23 cellular contexts compared by ENCODE assay signal in genomic region chr2:126886906-126887280, GRCh38. TPM values are rescaled to one million over a fixed set of nuclear protein-coding genes. Genes with fewer than 3 reads are reported as not detected.
A peak's percentile ranks its signal among the peaks of the same experiment; 100 is the strongest.
DNase-seq lines count a peak whose midpoint lies in the region; ATAC-seq, FAIRE-seq and TF ChIP-seq lines count a peak whose summit lies in the region.
"Had no signal": no experiment of that assay in that cellular context is flagged by ENCODE, and none has a peak within 500 bp of the region (broad histone marks: within the 10 kb centered on the region; RNA-seq: fewer than 3 reads in every experiment).

No MANE protein-coding gene starts in this region.

- H3K4me3 Mint-ChIP-seq in endodermal cell = peak overlapping the region; percentile 52
- H3K4me3 Mint-ChIP-seq in naive thymus-derived CD8-positive, alpha-beta T cell = peak overlapping the region in 6 of 10 donors; percentile 28 to 87 (median 71)
- H3K4me3 Mint-ChIP-seq in natural killer cell = no peak overlapping the region
- H3K4me3 Mint-ChIP-seq: central memory CD8-positive, alpha-beta T cell had no signal

- intact Hi-C loops in Right ventricle myocardium superior (cut with DNase I) = no loop called here
- intact Hi-C loops in left cardiac atrium (cut with DNase I) = no loop called here
- intact Hi-C loops in natural killer cell (cut with micrococcal nuclease) = no loop called here

- H3K4me1 Mint-ChIP-seq in endodermal cell (peaks cover 7% of the 10 kb centered on the region), natural killer cell (peaks cover 0 to 9% of the 10 kb centered on the region in 2 donors)
- H3K4me1 Mint-ChIP-seq in naive thymus-derived CD8-positive, alpha-beta T cell = peaks cover 4 to 9% (median 7%) of the 10 kb centered on the region in 4 donors

- H3K27ac Mint-ChIP-seq in endodermal cell (no peak overlapping the region), natural killer cell (no peak overlapping the region)
- H3K27ac Mint-ChIP-seq in naive thymus-derived CD8-positive, alpha-beta T cell = peak overlapping the region in 1 of 10 donors; percentile 15
- H3K27ac Mint-ChIP-seq: activated naive CD4-positive, alpha-beta T cell treated with anti-CD3 and anti-CD28 coated beads, Interleukin-2, amount 50 U/mL, for 72 hours; type B pancreatic cell had no signal

- WGBS in endodermal cell (ENCODE audit: insufficient coverage in 1 of 2, insufficient read length in 1 of 2), 2 experiments = 89 to 90% methylated on average over 6 to 14 of the region's 14 CpGs

- POLR2A ChIA-PET in naive thymus-derived CD8-positive, alpha-beta T cell (lab: Charles Lee) = no interaction called here

- H3K9ac ChIP-seq in endodermal cell (ENCODE audit: extremely low read depth, low read length, poor library complexity, severe bottlenecking) = no peak overlapping the region
- H3K9ac ChIP-seq: BLaER1 had no signal

- peaks cover 14% of the 10 kb centered on the region for H3K27me3 Mint-ChIP-seq in endodermal cell (ENCODE audit: insufficient read depth)
- peaks cover 3 to 33% (median 14%) of the 10 kb centered on the region in 5 donors for H3K27me3 Mint-ChIP-seq in naive thymus-derived CD8-positive, alpha-beta T cell
- peaks cover 0 to 5% of the 10 kb centered on the region in 2 donors for H3K27me3 Mint-ChIP-seq in natural killer cell (ENCODE audit: low read depth in 2 of 2)

- no peak overlapping the region for H3K27ac ChIP-seq in endodermal cell (ENCODE audit: low read depth, low read length)
- H3K27ac ChIP-seq: BLaER1, gastrocnemius medialis, HL-60, PC-9 had no signal

- FAIRE-seq in urothelium cell line (lab: Jason Lieb, UNC) = peak; percentile 56
- FAIRE-seq: A204.1, astrocyte, GM19239, small intestine had no signal

- H3K4me1 ChIP-seq in endodermal cell (ENCODE audit: control insufficient read depth, insufficient read depth, low read length) = peaks cover 3% of the 10 kb centered on the region

- no peaks in the 10 kb centered on the region for H3K9me3 Mint-ChIP-seq in endodermal cell
- H3K9me3 Mint-ChIP-seq in naive thymus-derived CD8-positive, alpha-beta T cell = no peaks in the 10 kb centered on the region
- no peaks in the 10 kb centered on the region for H3K9me3 Mint-ChIP-seq in natural killer cell
- H3K9me3 Mint-ChIP-seq: activated naive CD4-positive, alpha-beta T cell treated with anti-CD3 and anti-CD28 coated beads, Interleukin-2, amount 50 U/mL, for 72 hours; central memory CD8-positive, alpha-beta T cell; type B pancreatic cell had no signal

- no peaks in the 10 kb centered on the region for H3K36me3 ChIP-seq in endodermal cell (ENCODE audit: control insufficient read depth, insufficient read depth, low read length)
- H3K36me3 ChIP-seq: BLaER1, gastrocnemius medialis, stomach had no signal

- no peaks in the 10 kb centered on the region for H3K9me3 ChIP-seq in endodermal cell (ENCODE audit: control insufficient read depth, low read length)
- H3K9me3 ChIP-seq: BLaER1, gastrocnemius medialis, stomach had no signal

- H3K36me3 Mint-ChIP-seq in endodermal cell (ENCODE audit: low read depth) (no peaks in the 10 kb centered on the region), natural killer cell (no peaks in the 10 kb centered on the region)
- H3K36me3 Mint-ChIP-seq in naive thymus-derived CD8-positive, alpha-beta T cell = peaks cover 0 to 2% (median 0%) of the 10 kb centered on the region in 3 donors
- H3K36me3 Mint-ChIP-seq: activated naive CD4-positive, alpha-beta T cell treated with anti-CD3 and anti-CD28 coated beads, Interleukin-2, amount 50 U/mL, for 72 hours; type B pancreatic cell had no signal

- H3K4me3 ChIP-seq in endodermal cell (ENCODE audit: low read length) = no peak overlapping the region
- H3K4me3 ChIP-seq: BLaER1, PC-9 had no signal

- DNase-seq in Right ventricle myocardium superior = no peak
- no peak for DNase-seq in left cardiac atrium
- no peak for DNase-seq in endodermal cell
- no peak for DNase-seq in naive thymus-derived CD8-positive, alpha-beta T cell
- DNase-seq in urothelium cell line (ENCODE audit: low spot score) = no peak
- DNase-seq in NCI-H187 treated with DMSO at 0.1 percent for 48 hours (lab: John Stamatoyannopoulos, UW) = no peak
- no peak for DNase-seq in hepatic stellate cell (ENCODE audit: low spot score)
- no peak for DNase-seq in natural killer cell
- DNase-seq: Calu3, gastrocnemius medialis, NCI-H1105 treated with DMSO at 0.1 percent for 48 hours, NCI-H446, PC-9, stomach had no signal

- H3K27me3 ChIP-seq in endodermal cell (ENCODE audit: control insufficient read depth, insufficient read depth, low read length, poor library complexity, severe bottlenecking) = no peaks in the 10 kb centered on the region
- H3K27me3 ChIP-seq: BLaER1 had no signal

- ATAC-seq in Right ventricle myocardium superior (ENCODE audit: poor library complexity) (peak; percentile 11), left cardiac atrium (no peak), natural killer cell (no peak)
- no peak for ATAC-seq in naive thymus-derived CD8-positive, alpha-beta T cell

- TF ChIP-seq CTCF in endodermal cell (conservative IDR thresholded peaks at IDR 0.05) (no peak), natural killer cell (IDR thresholded peaks at IDR 0.05) (no peak)

RNA-seq across cellular contexts. Expression of gene TEX51, which starts 11.8 kb away (rescaled TPM):
- total RNA-seq in Right ventricle myocardium superior = not detected
- not detected for total RNA-seq in left cardiac atrium
- total RNA-seq in endodermal cell = not detected
- not detected for polyA plus RNA-seq in endodermal cell (2013, experiment 1 of 2)
- polyA plus RNA-seq in endodermal cell (2013, experiment 2 of 2) = not detected
- not detected for total RNA-seq in naive thymus-derived CD8-positive, alpha-beta T cell
- polyA plus RNA-seq in naive thymus-derived CD8-positive, alpha-beta T cell = not detected
- total RNA-seq in natural killer cell = not detected
- total RNA-seq: activated naive CD4-positive, alpha-beta T cell treated with anti-CD3 and anti-CD28 coated beads, Interleukin-2, amount 50 U/mL, for 72 hours; astrocyte; Calu3; gastrocnemius medialis; PC-9; stomach had no signal
- polyA plus RNA-seq: small intestine, stomach had no signal
